ENCODE assay signal across 9 cellular contexts in genomic region chr20:56249244-56249955, GRCh38. TPM values are rescaled to one million over a fixed set of nuclear protein-coding genes. Genes with fewer than 3 reads are reported as not detected.
DNase-seq lines count a peak whose midpoint lies in the region; ATAC-seq lines count a peak whose summit lies in the region.
"Had no signal": no experiment of that assay in that cellular context is flagged by ENCODE, and none has a peak within 500 bp of the region (broad histone marks: within the 10 kb centered on the region; RNA-seq: fewer than 3 reads in every experiment).

No MANE protein-coding gene starts in this region.

- POLR2A ChIA-PET in activated CD4-positive, alpha-beta memory T cell treated with anti-CD3 and anti-CD28 coated beads for 36 hours (lab: Charles Lee) = no interaction called here
- POLR2A ChIA-PET in naive thymus-derived CD8-positive, alpha-beta T cell (lab: Charles Lee) = no interaction called here

- H3K4me1 Mint-ChIP-seq in activated naive CD4-positive, alpha-beta T cell treated with anti-CD3 and anti-CD28 coated beads, Interleukin-2, amount 10 ng/mL, durations not matched to agents 7 days and 5 days = no peaks in the 10 kb centered on the region
- no peaks in the 10 kb centered on the region for H3K4me1 Mint-ChIP-seq in activated CD4-positive, alpha-beta memory T cell treated with anti-CD3 and anti-CD28 coated beads for 36 hours (ENCODE audit: low read depth)
- H3K4me1 Mint-ChIP-seq in naive thymus-derived CD8-positive, alpha-beta T cell = peaks cover 0 to 3% (median 0%) of the 10 kb centered on the region in 4 donors
- H3K4me1 Mint-ChIP-seq: brain had no signal

- peaks cover 21% of the 10 kb centered on the region for H3K27me3 Mint-ChIP-seq in activated naive CD4-positive, alpha-beta T cell treated with anti-CD3 and anti-CD28 coated beads, Interleukin-2, amount 10 ng/mL, durations not matched to agents 7 days and 5 days
- peaks cover 31% of the 10 kb centered on the region for H3K27me3 Mint-ChIP-seq in activated CD4-positive, alpha-beta memory T cell treated with anti-CD3 and anti-CD28 coated beads for 36 hours
- H3K27me3 Mint-ChIP-seq in naive thymus-derived CD8-positive, alpha-beta T cell = peaks cover 16 to 77% (median 48%) of the 10 kb centered on the region in 5 donors

- no peaks in the 10 kb centered on the region for H3K36me3 Mint-ChIP-seq in activated naive CD4-positive, alpha-beta T cell treated with anti-CD3 and anti-CD28 coated beads, Interleukin-2, amount 10 ng/mL, durations not matched to agents 7 days and 5 days
- H3K36me3 Mint-ChIP-seq in activated CD4-positive, alpha-beta memory T cell treated with anti-CD3 and anti-CD28 coated beads for 36 hours = no peaks in the 10 kb centered on the region
- H3K36me3 Mint-ChIP-seq in naive thymus-derived CD8-positive, alpha-beta T cell = no peaks in the 10 kb centered on the region
- H3K36me3 Mint-ChIP-seq: brain had no signal

- no peak overlapping the region for H3K27ac Mint-ChIP-seq in activated naive CD4-positive, alpha-beta T cell treated with anti-CD3 and anti-CD28 coated beads, Interleukin-2, amount 10 ng/mL, durations not matched to agents 7 days and 5 days
- no peak overlapping the region for H3K27ac Mint-ChIP-seq in activated CD4-positive, alpha-beta memory T cell treated with anti-CD3 and anti-CD28 coated beads for 36 hours
- peak overlapping the region in 1 of 10 donors; percentile 11 for H3K27ac Mint-ChIP-seq in naive thymus-derived CD8-positive, alpha-beta T cell
- H3K27ac Mint-ChIP-seq: brain had no signal

- H3K9me3 Mint-ChIP-seq in activated naive CD4-positive, alpha-beta T cell treated with anti-CD3 and anti-CD28 coated beads, Interleukin-2, amount 10 ng/mL, durations not matched to agents 7 days and 5 days = no peaks in the 10 kb centered on the region
- H3K9me3 Mint-ChIP-seq in activated CD4-positive, alpha-beta memory T cell treated with anti-CD3 and anti-CD28 coated beads for 36 hours = no peaks in the 10 kb centered on the region
- peaks cover 0 to 2% (median 0%) of the 10 kb centered on the region in 9 donors for H3K9me3 Mint-ChIP-seq in naive thymus-derived CD8-positive, alpha-beta T cell

- H3K4me3 Mint-ChIP-seq in activated naive CD4-positive, alpha-beta T cell treated with anti-CD3 and anti-CD28 coated beads, Interleukin-2, amount 10 ng/mL, durations not matched to agents 7 days and 5 days = no peak overlapping the region
- H3K4me3 Mint-ChIP-seq in activated CD4-positive, alpha-beta memory T cell treated with anti-CD3 and anti-CD28 coated beads for 36 hours = no peak overlapping the region
- no peak overlapping the region for H3K4me3 Mint-ChIP-seq in naive thymus-derived CD8-positive, alpha-beta T cell
- H3K4me3 Mint-ChIP-seq: brain had no signal

- CTCF ChIA-PET in activated naive CD4-positive, alpha-beta T cell treated with anti-CD3 and anti-CD28 coated beads, Interleukin-2, amount 10 ng/mL, durations not matched to agents 7 days and 5 days (lab: Charles Lee) = interaction anchor here (1.4 to 2.7 kb wide), 2 partner anchors 94 to 1568 kb away, joined by 10 to 25 read pairs; no protein-coding TSS in a partner anchor
- CTCF ChIA-PET in activated CD4-positive, alpha-beta memory T cell treated with anti-CD3 and anti-CD28 coated beads for 36 hours (lab: Charles Lee) = no interaction called here

- peak; percentile 44 for DNase-seq in activated naive CD4-positive, alpha-beta T cell treated with anti-CD3 and anti-CD28 coated beads, Interleukin-2, amount 10 ng/mL, durations not matched to agents 7 days and 5 days
- no peak for DNase-seq in activated naive CD4-positive, alpha-beta T cell treated with Interleukin-2 at 50 U/mL for 16 hours
- peak in 59 of 76 experiments; percentile 4 to 71 (median 37) for DNase-seq in HUDEP-2 (lab: John Stamatoyannopoulos, UW; ENCODE audit: unreplicated experiment in 76 of 76)
- DNase-seq in activated CD4-positive, alpha-beta memory T cell treated with anti-CD3 and anti-CD28 coated beads for 36 hours = peak; percentile 50
- DNase-seq in lung microvascular endothelial cell (ENCODE audit: low read depth in 2 of 2) = peak; percentile 41 to 49
- DNase-seq in naive thymus-derived CD8-positive, alpha-beta T cell = no peak

- no peak for ATAC-seq in GM21515 (IDR thresholded peaks at IDR 0.05; ENCODE audit: unreplicated experiment)
- ATAC-seq in naive thymus-derived CD8-positive, alpha-beta T cell = no peak
- ATAC-seq in GM18517 (IDR thresholded peaks at IDR 0.05; ENCODE audit: unreplicated experiment) = no peak

- intact Hi-C loops in activated CD4-positive, alpha-beta memory T cell treated with anti-CD3 and anti-CD28 coated beads for 36 hours (cut with micrococcal nuclease) = loop anchor here (10.0 kb wide), 1 partner anchor 1565 kb away; no protein-coding TSS in a partner anchor

RNA-seq across cellular contexts. Expression of gene MC3R, which starts 0.9 kb away (rescaled TPM):
- not detected for total RNA-seq in activated CD4-positive, alpha-beta memory T cell treated with anti-CD3 and anti-CD28 coated beads for 36 hours
- total RNA-seq in lung microvascular endothelial cell = not detected in 2 replicates
- not detected for total RNA-seq in naive thymus-derived CD8-positive, alpha-beta T cell
- polyA plus RNA-seq in naive thymus-derived CD8-positive, alpha-beta T cell = not detected

Comparison
In these comparisons a context has a peak if more than half of its experiments do, and no peak if none do; other contexts are left out.
1. DNase-seq: peak in activated naive CD4-positive, alpha-beta T cell treated with anti-CD3 and anti-CD28 coated beads, Interleukin-2, amount 10 ng/mL, durations not matched to agents 7 days and 5 days (single experiment), HUDEP-2 (59 of 76), activated CD4-positive, alpha-beta memory T cell treated with anti-CD3 and anti-CD28 coated beads for 36 hours (single experiment) and lung microvascular endothelial cell (2 of 2); none in activated naive CD4-positive, alpha-beta T cell treated with Interleukin-2 at 50 U/mL for 16 hours (single experiment) and naive thymus-derived CD8-positive, alpha-beta T cell (0 of 10).